In genomic region chr10:323651-324293, GRCh38 we compare ENCODE assay signal across 8 cellular contexts.
A peak's percentile ranks its signal among the peaks of the same experiment; 100 is the strongest.
DNase-seq lines count a peak whose midpoint lies in the region; ATAC-seq and TF ChIP-seq lines count a peak whose summit lies in the region.

No MANE protein-coding gene starts in this region.

- H3K27me3 ChIP-seq in GM06990 (replicated peaks; ENCODE audit: control insufficient read depth, insufficient read depth, low read length) (no peaks in the 10 kb centered on the region), skeletal muscle satellite cell (ENCODE audit: control insufficient read depth, insufficient read depth, low read length) (no peaks in the 10 kb centered on the region)

- peak; percentile 95 for ATAC-seq in Right ventricle myocardium inferior

- no peaks in the 10 kb centered on the region for H3K9me3 ChIP-seq in skeletal muscle satellite cell (replicated peaks; ENCODE audit: low read length)

- H3K36me3 ChIP-seq in GM06990 (ENCODE audit: control insufficient read depth, insufficient read depth, low read length) (no peaks in the 10 kb centered on the region), skeletal muscle satellite cell (ENCODE audit: insufficient read depth, low read length) (no peaks in the 10 kb centered on the region)

- peak overlapping the region; percentile 77 for H3K9ac ChIP-seq in skeletal muscle satellite cell (ENCODE audit: low read depth, low read length)

- intact Hi-C loops in Right ventricle myocardium inferior (cut with DNase I): no loop called here

- H3K4me2 ChIP-seq in skeletal muscle satellite cell (ENCODE audit: low read length): peak overlapping the region; percentile 77

- no peak for TF ChIP-seq CTCF in GM06990 (IDR thresholded peaks at IDR 0.05; ENCODE audit: insufficient read depth, low read length, poor library complexity, severe bottlenecking)

- peaks cover 16% of the 10 kb centered on the region for H3K4me1 ChIP-seq in skeletal muscle satellite cell (ENCODE audit: control insufficient read depth, insufficient read depth, low read length)

- DNase-seq in GM06990 (ENCODE audit: extremely low read depth, insufficient read length) (peak; percentile 45), HCEC 1CT (peak; percentile 98), MV-4-11 (lab: John Stamatoyannopoulos, UW) (peak; percentile 83), Right ventricle myocardium inferior (ENCODE audit: missing footprints) (peak; percentile 89), NCI-H1092 treated with DMSO at 0.1 percent for 48 hours (lab: John Stamatoyannopoulos, UW) (no peak), NCI-H446 (lab: John Stamatoyannopoulos, UW) (no peak)
- peak; percentile 13 to 28 for DNase-seq in activated T-helper 1 cell treated with anti-CD3 and anti-CD28 coated beads, Interleukin-2, amount 50 U/mL, for 16 hours (ENCODE audit: low read depth in 1 of 2, low spot score in 1 of 2)

- peak overlapping the region; percentile 28 for H3K4me3 ChIP-seq in GM06990 (replicated peaks; ENCODE audit: low read depth, low read length)
- H3K4me3 ChIP-seq in skeletal muscle satellite cell (ENCODE audit: low read length): peak overlapping the region; percentile 46

Comparison
In these comparisons a context has a peak if more than half of its experiments do, and no peak if none do; other contexts are left out.
1. DNase-seq: peak in GM06990 (single experiment), HCEC 1CT (single experiment), MV-4-11 (single experiment), activated T-helper 1 cell treated with anti-CD3 and anti-CD28 coated beads, Interleukin-2, amount 50 U/mL, for 16 hours (2 of 2) and Right ventricle myocardium inferior (single experiment); none in NCI-H1092 treated with DMSO at 0.1 percent for 48 hours (single experiment) and NCI-H446 (0 of 2).